In the genomic region with DNA sequence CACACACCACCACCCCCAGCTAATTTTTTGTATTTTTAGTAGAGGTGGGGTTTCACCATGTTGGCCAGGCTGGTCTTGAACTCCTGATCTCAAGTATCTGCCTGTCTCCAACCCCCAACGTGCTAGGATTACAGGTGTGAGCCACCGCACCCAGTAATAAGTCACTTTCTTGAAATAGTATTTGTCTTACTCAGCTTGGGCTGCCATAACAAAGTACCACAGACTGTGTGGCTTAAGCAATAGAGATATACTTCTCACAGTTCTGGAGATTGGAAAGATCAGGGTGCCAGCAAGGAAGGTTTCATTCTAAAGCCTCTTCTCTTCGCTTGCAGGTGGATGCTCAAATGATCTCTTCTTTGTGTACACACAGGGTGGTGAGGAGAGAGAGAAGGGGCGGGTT, we compare ENCODE assay signal across 1 cellular context.
TF ChIP-seq lines count a peak whose summit lies in the region.

No MANE protein-coding gene starts in this region.

TF ChIP-seq in HCT116, 20 proteins besides CTCF, POLR2A, EP300 and RAD21 (continued from another document):
- TF ChIP-seq, protein P1, sequence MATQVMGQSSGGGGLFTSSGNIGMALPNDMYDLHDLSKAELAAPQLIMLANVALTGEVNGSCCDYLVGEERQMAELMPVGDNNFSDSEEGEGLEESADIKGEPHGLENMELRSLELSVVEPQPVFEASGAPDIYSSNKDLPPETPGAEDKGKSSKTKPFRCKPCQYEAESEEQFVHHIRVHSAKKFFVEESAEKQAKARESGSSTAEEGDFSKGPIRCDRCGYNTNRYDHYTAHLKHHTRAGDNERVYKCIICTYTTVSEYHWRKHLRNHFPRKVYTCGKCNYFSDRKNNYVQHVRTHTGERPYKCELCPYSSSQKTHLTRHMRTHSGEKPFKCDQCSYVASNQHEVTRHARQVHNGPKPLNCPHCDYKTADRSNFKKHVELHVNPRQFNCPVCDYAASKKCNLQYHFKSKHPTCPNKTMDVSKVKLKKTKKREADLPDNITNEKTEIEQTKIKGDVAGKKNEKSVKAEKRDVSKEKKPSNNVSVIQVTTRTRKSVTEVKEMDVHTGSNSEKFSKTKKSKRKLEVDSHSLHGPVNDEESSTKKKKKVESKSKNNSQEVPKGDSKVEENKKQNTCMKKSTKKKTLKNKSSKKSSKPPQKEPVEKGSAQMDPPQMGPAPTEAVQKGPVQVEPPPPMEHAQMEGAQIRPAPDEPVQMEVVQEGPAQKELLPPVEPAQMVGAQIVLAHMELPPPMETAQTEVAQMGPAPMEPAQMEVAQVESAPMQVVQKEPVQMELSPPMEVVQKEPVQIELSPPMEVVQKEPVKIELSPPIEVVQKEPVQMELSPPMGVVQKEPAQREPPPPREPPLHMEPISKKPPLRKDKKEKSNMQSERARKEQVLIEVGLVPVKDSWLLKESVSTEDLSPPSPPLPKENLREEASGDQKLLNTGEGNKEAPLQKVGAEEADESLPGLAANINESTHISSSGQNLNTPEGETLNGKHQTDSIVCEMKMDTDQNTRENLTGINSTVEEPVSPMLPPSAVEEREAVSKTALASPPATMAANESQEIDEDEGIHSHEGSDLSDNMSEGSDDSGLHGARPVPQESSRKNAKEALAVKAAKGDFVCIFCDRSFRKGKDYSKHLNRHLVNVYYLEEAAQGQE (IDR thresholded peaks at IDR 0.05; ENCODE audit: low read depth) = no peak
- no peak for TF ChIP-seq FOSL1 (IDR thresholded peaks at IDR 0.05; ENCODE audit: low read depth)
- no peak for TF ChIP-seq CEBPB (IDR thresholded peaks at IDR 0.05; ENCODE audit: low read depth)
- TF ChIP-seq, protein P2, sequence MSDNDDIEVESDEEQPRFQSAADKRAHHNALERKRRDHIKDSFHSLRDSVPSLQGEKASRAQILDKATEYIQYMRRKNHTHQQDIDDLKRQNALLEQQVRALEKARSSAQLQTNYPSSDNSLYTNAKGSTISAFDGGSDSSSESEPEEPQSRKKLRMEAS (IDR thresholded peaks at IDR 0.05) = no peak
- no peak for TF ChIP-seq SP1 (IDR thresholded peaks at IDR 0.05; ENCODE audit: low read depth)
- TF ChIP-seq ELF1 (IDR thresholded peaks at IDR 0.05; ENCODE audit: borderline replicate concordance, low read depth) = no peak
- no peak for TF ChIP-seq JUND (IDR thresholded peaks at IDR 0.05)
- no peak for TF ChIP-seq CBX3 (IDR thresholded peaks at IDR 0.05; ENCODE audit: low read depth)
- no peak for TF ChIP-seq SRF (IDR thresholded peaks at IDR 0.05; ENCODE audit: low read depth)
- no peak for TF ChIP-seq ZNF274 (IDR thresholded peaks at IDR 0.05; ENCODE audit: low read depth, low read length)
- no peak for TF ChIP-seq YY1 (IDR thresholded peaks at IDR 0.05; ENCODE audit: extremely low read depth, insufficient replicate concordance, low read depth, low read length)
- TF ChIP-seq POLR2AphosphoS5 (IDR thresholded peaks at IDR 0.05; ENCODE audit: low read depth, low read length) = no peak
